Comparison of ENCODE assay signal across 14 cellular contexts in genomic region chr7:78368781-78369180, GRCh38.
"Had no signal": no experiment of that assay in that cellular context is flagged by ENCODE, and none has a peak within 500 bp of the region (broad histone marks: within the 10 kb centered on the region; RNA-seq: fewer than 3 reads in every experiment).

No MANE protein-coding gene starts in this region.

- DNase-seq: activated CD4-positive, alpha-beta T cell treated with anti-CD3 and anti-CD28 coated beads for 4 hours; activated CD4-positive, alpha-beta T cell treated with anti-CD3 and anti-CD28 coated beads, Interleukin-2, amount 50 U/mL, for 48 hours; activated CD4-positive, CD25-positive, alpha-beta regulatory T cell; activated CD8-positive, alpha-beta memory T cell treated with anti-CD3 and anti-CD28 coated beads, Interleukin-2, amount 50 U/mL, for 48 hours; activated naive CD4-positive, alpha-beta T cell; activated naive CD8-positive, alpha-beta T cell treated with anti-CD3 and anti-CD28 coated beads for 36 hours; activated T-cell treated with anti-CD3 and anti-CD28 coated beads, Interleukin-2, amount 50 U/mL, for 4 hours; glutamatergic neuron; immature natural killer cell; left ventricle myocardium inferior; ovary; stimulated activated CD4-positive, alpha-beta T cell treated with anti-CD3 and anti-CD28 coated beads, Interleukin-4, amount 100 ng/mL, for 24 hours; stimulated activated naive CD4-positive, alpha-beta T cell treated with Interleukin-2 at 50 U/mL for 16 hours; T1000 had no signal
